ENCODE assay signal across 15 cellular contexts in genomic region chr2:10471046-10471571, GRCh38.
"Had no signal": no experiment of that assay in that cellular context is flagged by ENCODE, and none has a peak within 500 bp of the region (broad histone marks: within the 10 kb centered on the region; RNA-seq: fewer than 3 reads in every experiment).

No MANE protein-coding gene starts in this region.

- H3K27me3 ChIP-seq: brain microvascular endothelial cell, esophagus muscularis mucosa had no signal

- H3K27ac Mint-ChIP-seq: activated B cell treated with CpG ODN at 0.5 μM for 24 hours; activated CD4-positive, alpha-beta T cell treated with anti-CD3 and anti-CD28 coated beads, Interleukin-2, amount 10 ng/mL, durations not matched to agents 24 days and 14 days; activated naive CD8-positive, alpha-beta T cell; activated T-helper 17 cell treated with anti-CD3 and anti-CD28 coated beads, Interleukin-2, amount 50 U/mL, for 72 hours; mesothelial cell of epicardium; stimulated activated naive CD8-positive, alpha-beta T cell treated with anti-CD3 and anti-CD28 coated beads, Interleukin-15, Interleukin-2, amounts not matched to agents 100 ng/mL and 50 ng/mL, for 24 hours; T-helper 1 cell treated with Interleukin-12 subunit alpha and Interleukin-12 subunit beta and Interleukin-4 antibody, amounts not matched to agents 30 μg/mL and 1 μg/mL, for 36 hours had no signal

- H3K4me1 ChIP-seq: esophagus muscularis mucosa had no signal

- H3K9me3 Mint-ChIP-seq: activated B cell treated with CpG ODN at 0.5 μM for 24 hours; activated CD4-positive, alpha-beta T cell treated with anti-CD3 and anti-CD28 coated beads, Interleukin-2, amount 10 ng/mL, durations not matched to agents 24 days and 14 days; activated T-helper 17 cell treated with anti-CD3 and anti-CD28 coated beads, Interleukin-2, amount 50 U/mL, for 72 hours; mesothelial cell of epicardium; neural crest cell; stimulated activated naive CD8-positive, alpha-beta T cell treated with anti-CD3 and anti-CD28 coated beads, Interleukin-15, Interleukin-2, amounts not matched to agents 100 ng/mL and 50 ng/mL, for 24 hours; T-helper 1 cell treated with Interleukin-12 subunit alpha and Interleukin-12 subunit beta and Interleukin-4 antibody, amounts not matched to agents 30 μg/mL and 1 μg/mL, for 36 hours had no signal

- H3K36me3 ChIP-seq: brain microvascular endothelial cell, esophagus muscularis mucosa, thoracic aorta had no signal

- DNase-seq: activated B cell treated with CpG ODN at 0.5 μM for 24 hours; activated CD4-positive, alpha-beta T cell treated with anti-CD3 and anti-CD28 coated beads, Interleukin-2, amount 10 ng/mL, durations not matched to agents 24 days and 14 days; brain microvascular endothelial cell; cerebellar nuclear complex; glutamatergic neuron; kidney; stimulated activated CD4-positive, alpha-beta T cell treated with anti-CD3 and anti-CD28 coated beads, Interleukin-4, amount 100 ng/mL, for 1 hour had no signal

- H3K4me3 Mint-ChIP-seq: activated B cell treated with CpG ODN at 0.5 μM for 24 hours; activated CD4-positive, alpha-beta T cell treated with anti-CD3 and anti-CD28 coated beads, Interleukin-2, amount 10 ng/mL, durations not matched to agents 24 days and 14 days; activated naive CD8-positive, alpha-beta T cell; activated T-helper 17 cell treated with anti-CD3 and anti-CD28 coated beads, Interleukin-2, amount 50 U/mL, for 72 hours; mesothelial cell of epicardium; neural crest cell; stimulated activated naive CD8-positive, alpha-beta T cell treated with anti-CD3 and anti-CD28 coated beads, Interleukin-15, Interleukin-2, amounts not matched to agents 100 ng/mL and 50 ng/mL, for 24 hours; T-helper 1 cell treated with Interleukin-12 subunit alpha and Interleukin-12 subunit beta and Interleukin-4 antibody, amounts not matched to agents 30 μg/mL and 1 μg/mL, for 36 hours had no signal

- H3K36me3 Mint-ChIP-seq: activated naive CD8-positive, alpha-beta T cell; mesothelial cell of epicardium had no signal

- H3K9me3 ChIP-seq: esophagus muscularis mucosa, thoracic aorta had no signal

- H3K4me3 ChIP-seq: esophagus muscularis mucosa, thoracic aorta had no signal

- H3K4me1 Mint-ChIP-seq: activated B cell treated with CpG ODN at 0.5 μM for 24 hours; activated CD4-positive, alpha-beta T cell treated with anti-CD3 and anti-CD28 coated beads, Interleukin-2, amount 10 ng/mL, durations not matched to agents 24 days and 14 days; activated T-helper 17 cell treated with anti-CD3 and anti-CD28 coated beads, Interleukin-2, amount 50 U/mL, for 72 hours; mesothelial cell of epicardium; neural crest cell had no signal

- ATAC-seq: activated T-helper 17 cell treated with anti-CD3 and anti-CD28 coated beads, Interleukin-2, amount 50 U/mL, for 72 hours had no signal

- H3K27ac ChIP-seq: brain microvascular endothelial cell, esophagus muscularis mucosa, thoracic aorta had no signal

- FAIRE-seq: kidney had no signal

- H3K27me3 Mint-ChIP-seq: activated B cell treated with CpG ODN at 0.5 μM for 24 hours; activated naive CD8-positive, alpha-beta T cell; activated T-helper 17 cell treated with anti-CD3 and anti-CD28 coated beads, Interleukin-2, amount 50 U/mL, for 72 hours; stimulated activated naive CD8-positive, alpha-beta T cell treated with anti-CD3 and anti-CD28 coated beads, Interleukin-15, Interleukin-2, amounts not matched to agents 100 ng/mL and 50 ng/mL, for 24 hours had no signal
